Comparison of ENCODE assay signal across 30 cellular contexts in the genomic region with DNA sequence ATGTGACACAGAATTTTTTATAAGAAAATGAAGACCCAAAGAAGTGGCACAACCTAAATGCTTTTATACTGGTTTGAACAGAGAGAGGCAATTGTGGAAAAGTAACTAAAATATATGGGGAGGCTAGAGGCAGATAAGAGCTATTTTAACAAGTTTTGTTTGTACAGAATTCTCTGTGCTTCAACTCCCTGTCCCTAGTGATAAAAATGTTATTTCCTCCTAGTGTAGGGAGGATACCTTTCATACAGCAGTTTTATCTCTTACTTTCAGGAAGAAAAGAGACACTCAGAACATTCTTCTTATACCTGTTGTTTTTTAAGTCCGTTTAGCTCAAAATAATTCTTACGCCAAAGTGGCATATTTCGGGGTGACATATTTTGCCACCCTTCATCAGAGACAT.
"Had no signal": no experiment of that assay in that cellular context is flagged by ENCODE, and none has a peak within 500 bp of the region (broad histone marks: within the 10 kb centered on the region; RNA-seq: fewer than 3 reads in every experiment).

No MANE protein-coding gene starts in this region.

- ATAC-seq: left colon; lower lobe of right lung; naive thymus-derived CD8-positive, alpha-beta T cell; pancreas; right cardiac atrium; sciatic nerve; stimulated activated naive B cell treated with anti-CD40 and anti-IgM and Interleukin-4, amounts not matched to agents 10 μg/mL and 1 μg/mL and 100 μg/mL, for 72 hours had no signal

- H3K9me3 Mint-ChIP-seq: immature natural killer cell had no signal

- H3K36me3 Mint-ChIP-seq: immature natural killer cell, type B pancreatic cell had no signal

- H3K27ac Mint-ChIP-seq: immature natural killer cell; naive thymus-derived CD8-positive, alpha-beta T cell; stimulated activated naive B cell treated with anti-CD40 and anti-IgM and Interleukin-4, amounts not matched to agents 10 μg/mL and 1 μg/mL and 100 μg/mL, for 72 hours; stimulated activated naive CD8-positive, alpha-beta T cell treated with anti-CD3 and anti-CD28 coated beads, Interleukin-15, Interleukin-2, amounts not matched to agents 100 ng/mL and 50 ng/mL, for 24 hours; type B pancreatic cell had no signal

- H3K4me1 ChIP-seq: left lung, lower lobe of right lung, pancreas, prostate gland, suprapubic skin, tibial artery, vagina had no signal

- H3K4me1 Mint-ChIP-seq: immature natural killer cell; naive thymus-derived CD8-positive, alpha-beta T cell had no signal

- DNase-seq: hypothalamus; immature natural killer cell; kidney; left colon; left lung; lower lobe of right lung; mammary epithelial cell; mesenchymal stem cell; naive thymus-derived CD8-positive, alpha-beta T cell; nucleus accumbens; pancreas; posterior cingulate gyrus; retina; right cardiac atrium; stimulated activated CD4-positive, alpha-beta T cell treated with anti-CD3 and anti-CD28 coated beads, Interleukin-12 subunit alpha, Interleukin-12 subunit beta, amount 100 ng/mL, for 4 hours; stimulated activated CD4-positive, alpha-beta T cell treated with anti-CD3 and anti-CD28 coated beads, Interleukin-15, amount 100 ng/mL, for 24 hours; stimulated activated CD4-positive, alpha-beta T cell treated with anti-CD3 and anti-CD28 coated beads, Interleukin-2, amount 100 ng/mL, for 24 hours; stimulated activated CD4-positive, alpha-beta T cell treated with anti-CD3 and anti-CD28 coated beads, Interleukin-4, amount 100 ng/mL, for 1 hour; stimulated activated naive B cell treated with anti-CD40 and anti-IgM and Interleukin-4, amounts not matched to agents 10 μg/mL and 1 μg/mL and 100 μg/mL, for 72 hours; tibial artery had no signal

- H3K9me3 ChIP-seq: lower lobe of right lung, pancreas, prostate gland, suprapubic skin, tibial artery, vagina had no signal

- H3K4me3 ChIP-seq: left lung, lower lobe of right lung, pancreas, prostate gland, skin epidermis, suprapubic skin, thoracic aorta, tibial artery, vagina had no signal

- H3K27ac ChIP-seq: left lung, lower lobe of right lung, pancreas, prostate gland, skin epidermis, suprapubic skin, thoracic aorta, tibial artery, vagina had no signal

- H3K27me3 ChIP-seq: left lung, pancreas, suprapubic skin, tibial artery, vagina had no signal

- H3K36me3 ChIP-seq: left lung, lower lobe of right lung, pancreas, prostate gland, suprapubic skin, thoracic aorta, tibial artery, vagina had no signal

- H3K4me3 Mint-ChIP-seq: immature natural killer cell; naive thymus-derived CD8-positive, alpha-beta T cell; nephron; neural crest cell; stimulated activated naive B cell treated with anti-CD40 and anti-IgM and Interleukin-4, amounts not matched to agents 10 μg/mL and 1 μg/mL and 100 μg/mL, for 72 hours; stimulated activated naive CD8-positive, alpha-beta T cell treated with anti-CD3 and anti-CD28 coated beads, Interleukin-15, Interleukin-2, amounts not matched to agents 100 ng/mL and 50 ng/mL, for 24 hours; type B pancreatic cell had no signal
